In the genomic region with DNA sequence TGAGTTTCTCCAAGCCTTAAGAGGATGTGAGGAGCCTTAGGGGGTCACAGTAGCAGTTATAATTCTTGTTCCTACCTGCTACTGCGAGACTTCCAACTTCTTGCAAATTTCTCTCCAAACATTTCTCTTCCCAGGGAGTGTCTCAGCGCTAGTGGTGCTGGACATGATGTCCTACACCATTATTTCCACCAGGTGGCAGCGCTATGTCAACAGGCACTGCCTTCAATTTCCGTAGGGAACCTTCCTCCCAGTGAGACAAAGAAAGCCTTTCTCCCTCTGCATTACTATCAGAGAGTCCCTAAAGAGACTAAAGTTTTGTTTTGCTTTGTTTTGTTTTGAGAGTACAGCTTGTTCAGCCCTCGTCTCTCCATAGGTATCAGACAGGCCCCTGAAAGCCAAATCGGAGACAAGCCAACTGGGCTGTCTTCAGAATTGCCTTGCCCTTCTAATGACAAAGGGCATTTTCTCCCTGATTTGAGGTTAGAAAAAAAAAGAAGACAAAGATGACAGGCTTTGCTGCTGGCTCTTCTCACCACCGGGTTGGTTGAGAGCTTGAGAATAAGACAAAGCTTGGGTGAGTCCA, we compare ENCODE assay signal across 8 cellular contexts. TPM values are rescaled to one million over a fixed set of nuclear protein-coding genes. Genes with fewer than 3 reads are reported as not detected.
A peak's percentile ranks its signal among the peaks of the same experiment; 100 is the strongest.
DNase-seq lines count a peak whose midpoint lies in the region; ATAC-seq, FAIRE-seq and TF ChIP-seq lines count a peak whose summit lies in the region.

No MANE protein-coding gene starts in this region.

- ATAC-seq in K562 = peak; percentile 97
- ATAC-seq in HG02763 (IDR thresholded peaks at IDR 0.05; ENCODE audit: unreplicated experiment) = no peak

- H3K9me1 ChIP-seq in K562 (ENCODE audit: control insufficient read depth, insufficient read depth, low read length) = no peaks in the 10 kb centered on the region

- intact Hi-C loops in K562 (cut with micrococcal nuclease) (loop anchor here (1.0 to 5.0 kb wide), 3 partner anchors 15 to 191 kb away; no protein-coding TSS in a partner anchor), sigmoid colon (cut with DNase I) (no loop called here)

- H3K9me3 ChIP-seq in Loucy (ENCODE audit: insufficient read depth, low read depth, low read length) (no peaks in the 10 kb centered on the region), K562 (replicated peaks; ENCODE audit: control insufficient read depth, insufficient read depth, low read depth, low read length) (no peaks in the 10 kb centered on the region), sigmoid colon (no peaks in the 10 kb centered on the region)

- in situ Hi-C loops in K562 (cut with MboI) = no loop called here

- POLR2A ChIA-PET in BJ (lab: Charles Lee) = no interaction called here
- POLR2A ChIA-PET in K562 (lab: Yijun Ruan, JAX) = interaction anchor here (0.6 kb wide), 1 partner anchor 128 kb away, joined by 3 read pairs; no protein-coding TSS in a partner anchor

- no peaks in the 10 kb centered on the region for H3K9me2 ChIP-seq in Loucy (replicated peaks; ENCODE audit: low read depth, low read length)

- H3K36me3 ChIP-seq in BJ (ENCODE audit: control insufficient read depth, insufficient read depth, low read length) (no peaks in the 10 kb centered on the region; the same call in 1 of the 2 replicates), Loucy (ENCODE audit: insufficient read depth, low read length) (no peaks in the 10 kb centered on the region), K562 (ENCODE audit: control insufficient read depth, insufficient read depth, low read length) (no peaks in the 10 kb centered on the region), sigmoid colon (peaks cover 0 to 12% (median 0%) of the 10 kb centered on the region in 4 donors)

- H3K4me1 ChIP-seq in Loucy (ENCODE audit: insufficient read depth, low read length, poor library complexity, severe bottlenecking) = no peaks in the 10 kb centered on the region
- H3K4me1 ChIP-seq in K562 (replicated peaks in 1 of 2; ENCODE audit: control insufficient read depth in 2 of 2, insufficient read depth in 2 of 2, low read length in 2 of 2) = peaks cover 0 to 10% of the 10 kb centered on the region in 2 experiments; a peak in 3 of 5 replicates
- H3K4me1 ChIP-seq in sigmoid colon = peaks cover 0 to 5% (median 0%) of the 10 kb centered on the region in 4 donors

- BruUV-seq in K562 (replicated peaks; lab: Mats Ljungman, UMichigan) = no TSS peak

- TF ChIP-seq CTCF in BJ (IDR thresholded peaks at IDR 0.05; ENCODE audit: insufficient read depth, low read depth, low read length) = peak; percentile 87
- peak; percentile 80 for TF ChIP-seq CTCF in Loucy (conservative IDR thresholded peaks at IDR 0.05; ENCODE audit: low read length)
- TF ChIP-seq CTCF in K562 (IDR thresholded peaks at IDR 0.05 in 2 of 3, conservative IDR thresholded peaks at IDR 0.05 in 1 of 3; ENCODE audit: insufficient read depth in 2 of 3, low read depth in 1 of 3, low read length in 3 of 3) = peak; percentile 72 to 79 (median 77)
- TF ChIP-seq CTCF in sigmoid colon (IDR thresholded peaks at IDR 0.05) = peak; percentile 24 to 82 (median 70)

- no peak for TF ChIP-seq EP300 in K562 (IDR thresholded peaks at IDR 0.05; ENCODE audit: low read length)
- TF ChIP-seq EP300 in sigmoid colon (IDR thresholded peaks at IDR 0.05) = no peak

- H3K9ac ChIP-seq in Loucy (ENCODE audit: low read depth, low read length, poor library complexity, severe bottlenecking) (no peak overlapping the region), K562 (ENCODE audit: insufficient read depth in 1 of 2, low read depth in 2 of 2, low read length in 2 of 2) (no peak overlapping the region)

- H3K4me3 ChIP-seq in BJ (ENCODE audit: low read depth, low read length) (no peak overlapping the region), Loucy (ENCODE audit: low read length, poor library complexity, severe bottlenecking) (no peak overlapping the region), K562 (no peak overlapping the region), sigmoid colon (no peak overlapping the region)

- DNase-seq in BJ (ENCODE audit: low read depth) = no peak
- DNase-seq in GM19238 (ENCODE audit: insufficient read length, low spot score) = peak; percentile 40
- peak; percentile 72 to 81 for DNase-seq in SHP77 (lab: John Stamatoyannopoulos, UW)
- peak; percentile 69 to 75 (median 72) for DNase-seq in K562 (ENCODE audit: extremely low read depth in 1 of 4, low spot score in 3 of 4)
- DNase-seq in hippocampal formation (lab: John Stamatoyannopoulos, UW) = peak; percentile 64 to 74
- peak; percentile 71 for DNase-seq in sigmoid colon

- H3F3A ChIP-seq in Loucy (ENCODE audit: low read depth) = no peaks in the 10 kb centered on the region

- H3K27me3 ChIP-seq in BJ (ENCODE audit: control insufficient read depth, insufficient read depth, low read length) = no peaks in the 10 kb centered on the region
- H3K27me3 ChIP-seq in Loucy (ENCODE audit: insufficient read depth, low read length, poor library complexity, severe bottlenecking) = no peaks in the 10 kb centered on the region
- H3K27me3 ChIP-seq in K562 (ENCODE audit: control insufficient read depth in 2 of 2, insufficient read depth in 2 of 2, low read length in 2 of 2) = no peaks in the 10 kb centered on the region
- no peaks in the 10 kb centered on the region for H3K27me3 ChIP-seq in sigmoid colon

- no peak overlapping the region for H3K27ac ChIP-seq in K562 (ENCODE audit: extremely low read depth, low read depth, low read length)
- peak overlapping the region in 2 of 4 donors; percentile 12 to 25 for H3K27ac ChIP-seq in sigmoid colon

- CTCF ChIA-PET in BJ (lab: Yijun Ruan, JAX) (interaction anchor here (0.6 to 8.1 kb wide), 12 partner anchors 10 to 1799 kb away, joined by 3 to 178 read pairs (median 4); no protein-coding TSS in a partner anchor), K562 (lab: Yijun Ruan, JAX; ENCODE audit: low intra/inter-chr PET ratio) (interaction anchor here (3.0 kb wide), 2 partner anchors 15 to 192 kb away, joined by 14 to 22 read pairs; no protein-coding TSS in a partner anchor)

- H3K4me2 ChIP-seq in Loucy (ENCODE audit: low read depth, low read length, poor library complexity, severe bottlenecking) = no peak overlapping the region
- H3K4me2 ChIP-seq in K562 (ENCODE audit: insufficient read depth, low read length) = no peak overlapping the region

- no peak overlapping the region for H2AFZ ChIP-seq in Loucy (ENCODE audit: low read length)
- H2AFZ ChIP-seq in K562 (ENCODE audit: low read depth, low read length) = no peak overlapping the region

- no peak for TF ChIP-seq POLR2A in K562 (conservative IDR thresholded peaks at IDR 0.05)
- TF ChIP-seq POLR2A in sigmoid colon (IDR thresholded peaks at IDR 0.05) = no peak

- TF ChIP-seq RAD21 in K562 (CRISPR knock-in tag; conservative IDR thresholded peaks at IDR 0.05 in 1 of 2, IDR thresholded peaks at IDR 0.05 in 1 of 2) = peak; percentile 57 to 80

- H4K20me1 ChIP-seq in Loucy (ENCODE audit: insufficient read depth, low read length, poor library complexity, severe bottlenecking) (no peaks in the 10 kb centered on the region), K562 (replicated peaks; ENCODE audit: control insufficient read depth, insufficient read depth, low read length) (no peaks in the 10 kb centered on the region)

- peak; percentile 93 for FAIRE-seq in K562 (lab: Jason Lieb, UNC)

- WGBS in K562 (ENCODE audit: insufficient coverage, low coverage, missing lambda C conversion rate) = 16% methylated on average over 7 of the region's 7 CpGs
- WGBS in sigmoid colon, 2 donors = 13 to 32% methylated on average over 7 of the region's 7 CpGs

- H3K79me2 ChIP-seq in Loucy (ENCODE audit: insufficient read depth, low read length) = no peaks in the 10 kb centered on the region
- H3K79me2 ChIP-seq in K562 (ENCODE audit: control insufficient read depth, insufficient read depth, low read length) = no peaks in the 10 kb centered on the region

RNA-seq across cellular contexts. Expression of gene GGCT, which starts 44.2 kb away (rescaled TPM):
- polyA plus RNA-seq in BJ (2011; rRNA removed) (16.5 and 18.8 TPM in 2 replicates), K562 (2011; rRNA removed) (58.6 and 79.0 TPM in 2 replicates), K562 (2014; fragmentation: Illumina TruSeq; extraction: Trizol) (127 and 133 TPM in 2 replicates), K562 (2014; fragmentation: Nextera tagmentation; extraction: Ambion mirVana) (100 to 1,000 TPM; 285 to 349 TPM), K562 (2014; rRNA removed) (174 and 176 TPM in 2 replicates), sigmoid colon (10 to 100 TPM; 64.9 to 97.3 (median 87.3) TPM)
- polyA minus RNA-seq in BJ (2011; rRNA and poly(A)+ RNA removed) = 2.3 and 6.4 TPM in 2 replicates
- total RNA-seq in K562 (2011; cell fraction: chromatin; rRNA removed; ENCODE audit: low replicate concordance) = 9.2 and 19.4 TPM in 2 replicates
- 9.2 and 13.2 TPM in 2 replicates for total RNA-seq in K562 (2011; cell fraction: nucleolus; rRNA removed)
- 15.5 and 27.6 TPM in 2 replicates for total RNA-seq in K562 (2011; cell fraction: nucleoplasm; rRNA removed)
- total RNA-seq in K562 (2014; rRNA removed) (109 and 110 TPM in 2 replicates), K562 (2014; rRNA removed; fragmentation: Illumina TruSeq; extraction: Trizol) (157 and 168 TPM in 2 replicates), K562 (2015; rRNA removed; fragmentation: Illumina TruSeq; extraction: Trizol) (119 and 136 TPM in 2 replicates), K562 (2021) (97.1 and 98.3 TPM in 2 replicates), sigmoid colon (10 to 100 TPM; 18.8 to 40.9 (median 24.1) TPM)
- 36.9 and 38.3 TPM in 2 replicates for polyA plus RNA-seq in K562 (2011; cell fraction: cytosol; rRNA removed)
- polyA plus RNA-seq in K562 (2011; cell fraction: nucleus; rRNA removed) = 25.2 and 29.3 TPM in 2 replicates
- polyA plus RNA-seq in K562 (2012) = 111 and 128 TPM in 2 replicates
- polyA minus RNA-seq in K562 (2011; rRNA and poly(A)+ RNA removed) = 15.7 and 17.3 TPM in 2 replicates
- polyA minus RNA-seq in K562 (2011; cell fraction: cytosol; rRNA and poly(A)+ RNA removed) = 9.3 and 13.7 TPM in 2 replicates
- 11.4 and 12.6 TPM in 2 replicates for polyA minus RNA-seq in K562 (2011; cell fraction: nucleus; rRNA and poly(A)+ RNA removed)

RNA-seq across cellular contexts. Expression of gene GARS1, which starts 45.8 kb away (rescaled TPM):
- polyA plus RNA-seq in BJ (2011; rRNA removed) (1,006 and 1,118 TPM in 2 replicates), K562 (2011; rRNA removed) (391 and 636 TPM in 2 replicates), K562 (2014; fragmentation: Illumina TruSeq; extraction: Trizol) (650 and 769 TPM in 2 replicates), K562 (2014; fragmentation: Nextera tagmentation; extraction: Ambion mirVana) (100 to 1,000 TPM; 205 to 227 TPM), K562 (2014; rRNA removed) (234 and 319 TPM in 2 replicates), sigmoid colon (100 to 1,000 TPM in 1 of 3 donors, 10 to 100 TPM in 2; 55.5 to 109 (median 90.1) TPM)
- polyA minus RNA-seq in BJ (2011; rRNA and poly(A)+ RNA removed) = 894 and 956 TPM in 2 replicates
- 222 and 446 TPM in 2 replicates for total RNA-seq in K562 (2011; cell fraction: chromatin; rRNA removed; ENCODE audit: low replicate concordance)
- total RNA-seq in K562 (2011; cell fraction: nucleolus; rRNA removed) = 158 and 190 TPM in 2 replicates
- total RNA-seq in K562 (2011; cell fraction: nucleoplasm; rRNA removed) = 225 and 258 TPM in 2 replicates
- total RNA-seq in K562 (2014; rRNA removed) (142 and 196 TPM in 2 replicates), K562 (2014; rRNA removed; fragmentation: Illumina TruSeq; extraction: Trizol) (272 and 300 TPM in 2 replicates), K562 (2015; rRNA removed; fragmentation: Illumina TruSeq; extraction: Trizol) (147 TPM in 2 replicates), K562 (2021) (270 and 312 TPM in 2 replicates), sigmoid colon (10 to 100 TPM; 38.3 to 50.1 (median 45.2) TPM)
- 349 and 578 TPM in 2 replicates for polyA plus RNA-seq in K562 (2011; cell fraction: cytosol; rRNA removed)
- 440 and 547 TPM in 2 replicates for polyA plus RNA-seq in K562 (2011; cell fraction: nucleus; rRNA removed)
- polyA plus RNA-seq in K562 (2012) = 138 and 517 TPM in 2 replicates
- 421 and 586 TPM in 2 replicates for polyA minus RNA-seq in K562 (2011; rRNA and poly(A)+ RNA removed)
- 264 and 340 TPM in 2 replicates for polyA minus RNA-seq in K562 (2011; cell fraction: cytosol; rRNA and poly(A)+ RNA removed)
- 178 and 266 TPM in 2 replicates for polyA minus RNA-seq in K562 (2011; cell fraction: nucleus; rRNA and poly(A)+ RNA removed)
